ENCODE assay signal across 8 cellular contexts in the genomic region with DNA sequence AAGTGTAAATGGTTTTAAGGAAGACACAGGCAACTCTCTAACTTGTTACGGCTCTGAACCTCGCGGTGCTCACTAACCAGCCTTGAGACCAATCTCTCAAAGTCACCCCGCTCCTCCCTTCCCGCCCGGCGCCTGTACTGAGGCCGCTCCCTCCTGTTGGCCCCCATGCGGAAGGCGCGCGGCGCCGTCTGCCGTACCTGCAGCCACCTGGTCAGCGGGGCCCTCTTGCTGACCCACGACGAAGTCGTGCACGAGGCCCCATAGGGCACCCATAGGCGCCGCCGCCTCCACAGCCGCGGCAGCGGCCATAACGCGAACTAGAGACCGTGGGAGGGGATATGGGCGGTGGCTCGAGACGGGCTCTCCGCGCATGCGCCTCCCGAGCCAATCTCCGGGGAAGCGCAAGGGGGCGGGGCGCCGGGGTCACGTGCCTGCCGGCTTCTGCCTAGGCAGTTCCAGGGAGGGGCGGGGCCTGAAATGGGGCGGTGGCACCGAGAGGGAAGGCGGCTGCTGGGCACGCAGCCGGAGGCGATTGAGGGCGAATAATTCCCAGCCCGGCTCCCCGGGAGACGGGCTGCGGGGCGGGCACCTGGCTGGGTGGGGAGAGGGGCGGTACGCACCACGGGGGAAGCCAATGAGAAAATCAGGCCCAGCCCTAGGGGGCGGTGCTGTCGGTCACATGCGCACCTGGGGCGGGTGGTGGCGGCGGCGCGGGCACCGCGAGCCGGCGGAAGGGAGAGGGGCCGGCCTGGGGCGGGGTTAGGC. TPM values are rescaled to one million over a fixed set of nuclear protein-coding genes. Genes with fewer than 3 reads are reported as not detected.
A peak's percentile ranks its signal among the peaks of the same experiment; 100 is the strongest.
DNase-seq lines count a peak whose midpoint lies in the region; ATAC-seq and TF ChIP-seq lines count a peak whose summit lies in the region.

A gene with protein sequence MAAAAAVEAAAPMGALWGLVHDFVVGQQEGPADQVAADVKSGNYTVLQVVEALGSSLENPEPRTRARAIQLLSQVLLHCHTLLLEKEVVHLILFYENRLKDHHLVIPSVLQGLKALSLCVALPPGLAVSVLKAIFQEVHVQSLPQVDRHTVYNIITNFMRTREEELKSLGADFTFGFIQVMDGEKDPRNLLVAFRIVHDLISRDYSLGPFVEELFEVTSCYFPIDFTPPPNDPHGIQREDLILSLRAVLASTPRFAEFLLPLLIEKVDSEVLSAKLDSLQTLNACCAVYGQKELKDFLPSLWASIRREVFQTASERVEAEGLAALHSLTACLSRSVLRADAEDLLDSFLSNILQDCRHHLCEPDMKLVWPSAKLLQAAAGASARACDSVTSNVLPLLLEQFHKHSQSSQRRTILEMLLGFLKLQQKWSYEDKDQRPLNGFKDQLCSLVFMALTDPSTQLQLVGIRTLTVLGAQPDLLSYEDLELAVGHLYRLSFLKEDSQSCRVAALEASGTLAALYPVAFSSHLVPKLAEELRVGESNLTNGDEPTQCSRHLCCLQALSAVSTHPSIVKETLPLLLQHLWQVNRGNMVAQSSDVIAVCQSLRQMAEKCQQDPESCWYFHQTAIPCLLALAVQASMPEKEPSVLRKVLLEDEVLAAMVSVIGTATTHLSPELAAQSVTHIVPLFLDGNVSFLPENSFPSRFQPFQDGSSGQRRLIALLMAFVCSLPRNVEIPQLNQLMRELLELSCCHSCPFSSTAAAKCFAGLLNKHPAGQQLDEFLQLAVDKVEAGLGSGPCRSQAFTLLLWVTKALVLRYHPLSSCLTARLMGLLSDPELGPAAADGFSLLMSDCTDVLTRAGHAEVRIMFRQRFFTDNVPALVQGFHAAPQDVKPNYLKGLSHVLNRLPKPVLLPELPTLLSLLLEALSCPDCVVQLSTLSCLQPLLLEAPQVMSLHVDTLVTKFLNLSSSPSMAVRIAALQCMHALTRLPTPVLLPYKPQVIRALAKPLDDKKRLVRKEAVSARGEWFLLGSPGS (minus strand): TSS at position 347 of the 765 bp plus-strand sequence. CDS start 38 bp downstream, at position 309.

- H3K9me3 ChIP-seq in PC-9 (ENCODE audit: insufficient read depth, low read depth) (no peaks in the 10 kb centered on the region), muscle layer of colon (ENCODE audit: low read length) (no peaks in the 10 kb centered on the region)

- no peaks in the 10 kb centered on the region for H3K9me2 ChIP-seq in PC-9 (ENCODE audit: insufficient read depth)

- H3K36me3 ChIP-seq in PC-9 (ENCODE audit: low read depth) (no peaks in the 10 kb centered on the region), muscle layer of colon (ENCODE audit: insufficient read depth, low read length) (peaks cover 3% of the 10 kb centered on the region)

- CTCF ChIA-PET in PC-9 (lab: Charles Lee): no interaction called here

- peak; percentile 95 for DNase-seq in DMS153 (lab: John Stamatoyannopoulos, UW)
- DNase-seq in Jurkat, Clone E6-1 (ENCODE audit: low read depth, low spot score): peak; percentile 90
- DNase-seq in PC-9: peak; percentile 88 to 98
- DNase-seq in activated T-cell treated with anti-CD3 and anti-CD28 coated beads, Interleukin-2, amount 50 U/mL, for 1 hour: peak; percentile 99
- peak; percentile 98 to 100 for DNase-seq in erythroblast (lab: John Stamatoyannopoulos, UW)
- DNase-seq in stimulated activated CD8-positive, alpha-beta memory T cell treated with anti-CD3 and anti-CD28 coated beads, Interleukin-7, amount 100 ng/mL, for 24 hours (ENCODE audit: low read depth): peak; percentile 99

- peak within 1 kb of the TSS; percentile 100 for H3K4me3 ChIP-seq in Jurkat, Clone E6-1 (ENCODE audit: low read length)
- H3K4me3 ChIP-seq in PC-9 (peak within 1 kb of the TSS; percentile 82), muscle layer of colon (ENCODE audit: low read depth in 1 of 2, low read length in 2 of 2) (peak within 1 kb of the TSS; percentile 90 to 99)

- peaks cover 57% of the 10 kb centered on the region for H3K79me2 ChIP-seq in PC-9 (ENCODE audit: low read depth)

- TF ChIP-seq POLR2A in erythroblast (IDR thresholded peaks at IDR 0.05; ENCODE audit: low read length): peak; percentile 85

- peak within 1 kb of the TSS; percentile 77 for H3K9ac ChIP-seq in muscle layer of colon (ENCODE audit: low read length)

- intact Hi-C loops in PC-9 (cut with micrococcal nuclease; ENCODE audit: unreplicated experiment): loop anchor here (1.0 to 2.0 kb wide), 4 partner anchors 45 to 189 kb away; a partner anchor contains a TSS

- 0 out of 2 replicates have a peak, but pooled peaks cover 7% of the 10 kb centered on the region for H3F3A ChIP-seq in PC-9 (ENCODE audit: insufficient read depth, low read depth)

- TF ChIP-seq CTCF in PC-9 (conservative IDR thresholded peaks at IDR 0.05): no peak

- H3K4me1 ChIP-seq in PC-9 (replicated peaks; ENCODE audit: insufficient read depth) (peaks cover 18% of the 10 kb centered on the region), muscle layer of colon (ENCODE audit: insufficient read depth, low read length) (peaks cover 31% of the 10 kb centered on the region)

- H3K27me3 ChIP-seq in PC-9 (ENCODE audit: insufficient read depth, low read depth) (no peaks in the 10 kb centered on the region), muscle layer of colon (ENCODE audit: control insufficient read depth in 1 of 2, insufficient read depth in 2 of 2, low read length in 2 of 2) (no peaks in the 10 kb centered on the region)

- POLR2A ChIA-PET in PC-9 (lab: Charles Lee; ENCODE audit: unreplicated experiment): interaction anchor here (0.6 to 0.9 kb wide), 4 partner anchors 32 to 771 kb away, joined by 3 to 12 read pairs (median 4); no protein-coding TSS in a partner anchor

- peak; percentile 89 for ATAC-seq in GM21619 (IDR thresholded peaks at IDR 0.05; ENCODE audit: unreplicated experiment)

- H3K27ac ChIP-seq in PC-9 (peak within 1 kb of the TSS; percentile 77), muscle layer of colon (ENCODE audit: low read depth, low read length) (peak within 1 kb of the TSS; percentile 83)

- no peaks in the 10 kb centered on the region; the same call in 1 of the 2 replicates for H4K20me1 ChIP-seq in PC-9 (ENCODE audit: insufficient read depth)

- peak within 1 kb of the TSS; percentile 95 for H3K4me2 ChIP-seq in PC-9

- no TSS peak for BruUV-seq in PC-9 (replicated peaks; lab: Mats Ljungman, UMichigan)

- peak within 1 kb of the TSS; percentile 95 for H2AFZ ChIP-seq in PC-9

RNA-seq across cellular contexts. Expression of the gene that starts here (rescaled TPM):
- 82.2 TPM for polyA plus RNA-seq in Jurkat, Clone E6-1 (2012; ENCODE audit: insufficient read depth, insufficient read length)
- total RNA-seq in PC-9 (2021): 42.4 and 42.7 TPM in 2 replicates

Comparison
In these comparisons a context has a peak if more than half of its experiments do, and no peak if none do; other contexts are left out.
1. Peak in every context shown above with its lines: DNase-seq, ATAC-seq, H3K4me3 ChIP-seq and H3K27ac ChIP-seq.